In genomic region chr20:3777726-3778629, GRCh38 we compare ENCODE assay signal across 8 cellular contexts. TPM values are rescaled to one million over a fixed set of nuclear protein-coding genes. Genes with fewer than 3 reads are reported as not detected.
A peak's percentile ranks its signal among the peaks of the same experiment; 100 is the strongest.
DNase-seq lines count a peak whose midpoint lies in the region; ATAC-seq and TF ChIP-seq lines count a peak whose summit lies in the region.

No MANE protein-coding gene starts in this region.

- H3K4me1 Mint-ChIP-seq in activated T-helper 1 cell treated with anti-CD3 and anti-CD28 coated beads, Interleukin-12 subunit alpha, Interleukin-12 subunit beta, Interleukin-2, Interleukin-4 antibody, amounts not matched to agents 30 ng/mL and 10 ng/mL and 1 ng/mL, durations not matched to agents 14 hours and 24 hours and 36 hours (ENCODE audit: low read depth), result peaks cover 25% of the 10 kb centered on the region

- H3K4me1 ChIP-seq in DOHH2 (ENCODE audit: control insufficient read depth, low read length) (peaks cover 43% of the 10 kb centered on the region), foreskin keratinocyte (no peaks in the 10 kb centered on the region), neutrophil (ENCODE audit: control insufficient read depth in 1 of 2, insufficient read depth in 1 of 2, low read depth in 1 of 2, low read length in 1 of 2) (peaks cover 53 to 57% of the 10 kb centered on the region in 2 experiments), SJCRH30 (no peaks in the 10 kb centered on the region)

- no peak for TF ChIP-seq CTCF in DOHH2 (IDR thresholded peaks at IDR 0.05; ENCODE audit: low read depth, low read length, poor library complexity, severe bottlenecking)
- TF ChIP-seq CTCF in foreskin keratinocyte (conservative IDR thresholded peaks at IDR 0.05), result peak; percentile 46
- no peak for TF ChIP-seq CTCF in neutrophil (IDR thresholded peaks at IDR 0.05)

- H3K27ac Mint-ChIP-seq in activated T-helper 1 cell treated with anti-CD3 and anti-CD28 coated beads, Interleukin-12 subunit alpha, Interleukin-12 subunit beta, Interleukin-2, Interleukin-4 antibody, amounts not matched to agents 30 ng/mL and 10 ng/mL and 1 ng/mL, durations not matched to agents 14 hours and 24 hours and 36 hours, result no peak overlapping the region

- H3K36me3 Mint-ChIP-seq in activated T-helper 1 cell treated with anti-CD3 and anti-CD28 coated beads, Interleukin-12 subunit alpha, Interleukin-12 subunit beta, Interleukin-2, Interleukin-4 antibody, amounts not matched to agents 30 ng/mL and 10 ng/mL and 1 ng/mL, durations not matched to agents 14 hours and 24 hours and 36 hours (ENCODE audit: low read depth), result no peaks in the 10 kb centered on the region

- peaks cover 7% of the 10 kb centered on the region; the same call in 1 of the 2 replicates for H3F3A ChIP-seq in DOHH2 (ENCODE audit: control insufficient read depth, insufficient read depth)

- H3K9me3 ChIP-seq in DOHH2 (ENCODE audit: control insufficient read depth, insufficient read depth, low read length) (no peaks in the 10 kb centered on the region), neutrophil (no peaks in the 10 kb centered on the region), SJCRH30 (replicated peaks) (no peaks in the 10 kb centered on the region)

- H3K4me3 ChIP-seq in DOHH2 (ENCODE audit: low read length), result peak overlapping the region; percentile 80
- H3K4me3 ChIP-seq in neutrophil (ENCODE audit: low read depth in 1 of 2, low read length in 1 of 2), result peak overlapping the region; percentile 59 to 80
- no peak overlapping the region for H3K4me3 ChIP-seq in SJCRH30

- no peaks in the 10 kb centered on the region; the same call in 1 of the 2 replicates for H3K79me2 ChIP-seq in DOHH2 (ENCODE audit: control insufficient read depth, low read length)

- ATAC-seq in foreskin keratinocyte, result peak; percentile 67
- ATAC-seq in HG02571 (IDR thresholded peaks at IDR 0.05; ENCODE audit: unreplicated experiment), result no peak

- peak overlapping the region; percentile 75 for H3K4me3 Mint-ChIP-seq in activated T-helper 1 cell treated with anti-CD3 and anti-CD28 coated beads, Interleukin-12 subunit alpha, Interleukin-12 subunit beta, Interleukin-2, Interleukin-4 antibody, amounts not matched to agents 30 ng/mL and 10 ng/mL and 1 ng/mL, durations not matched to agents 14 hours and 24 hours and 36 hours

- intact Hi-C loops in activated T-helper 1 cell treated with anti-CD3 and anti-CD28 coated beads, Interleukin-12 subunit alpha, Interleukin-12 subunit beta, Interleukin-2, Interleukin-4 antibody, amounts not matched to agents 30 ng/mL and 10 ng/mL and 1 ng/mL, durations not matched to agents 14 hours and 24 hours and 36 hours (cut with micrococcal nuclease), result loop anchor here (1.0 to 5.0 kb wide), 2 partner anchors 10 to 129 kb away; no protein-coding TSS in a partner anchor

- H3K4me2 ChIP-seq in DOHH2 (ENCODE audit: low read length), result peak overlapping the region; percentile 92

- peaks cover 26% of the 10 kb centered on the region for H3K27me3 Mint-ChIP-seq in activated T-helper 1 cell treated with anti-CD3 and anti-CD28 coated beads, Interleukin-12 subunit alpha, Interleukin-12 subunit beta, Interleukin-2, Interleukin-4 antibody, amounts not matched to agents 30 ng/mL and 10 ng/mL and 1 ng/mL, durations not matched to agents 14 hours and 24 hours and 36 hours (ENCODE audit: insufficient read depth)

- peaks cover 24% of the 10 kb centered on the region for H3K27me3 ChIP-seq in DOHH2 (ENCODE audit: control insufficient read depth, low read length)
- peaks cover 12% of the 10 kb centered on the region for H3K27me3 ChIP-seq in foreskin keratinocyte
- peaks cover 30% of the 10 kb centered on the region for H3K27me3 ChIP-seq in neutrophil
- no peaks in the 10 kb centered on the region for H3K27me3 ChIP-seq in SJCRH30

- H4K20me1 ChIP-seq in DOHH2 (ENCODE audit: control insufficient read depth, insufficient read depth, low read depth, low read length), result no peaks in the 10 kb centered on the region; the same call in 1 of the 2 replicates

- no peaks in the 10 kb centered on the region for H3K36me3 ChIP-seq in DOHH2 (ENCODE audit: control insufficient read depth, low read length)
- H3K36me3 ChIP-seq in neutrophil, result no peaks in the 10 kb centered on the region
- no peaks in the 10 kb centered on the region for H3K36me3 ChIP-seq in SJCRH30

- DNase-seq in NCI-H146 treated with DMSO at 0.1 percent for 48 hours (lab: John Stamatoyannopoulos, UW; ENCODE audit: unreplicated experiment) (peak; percentile 53), foreskin keratinocyte (peak in 1 of 2 donors; percentile 23), SW 1271 (lab: John Stamatoyannopoulos, UW) (no peak), SJCRH30 (no peak)
- DNase-seq in activated T-helper 1 cell treated with anti-CD3 and anti-CD28 coated beads, Interleukin-12 subunit alpha, Interleukin-12 subunit beta, Interleukin-2, Interleukin-4 antibody, amounts not matched to agents 30 ng/mL and 10 ng/mL and 1 ng/mL, durations not matched to agents 14 hours and 24 hours and 36 hours (ENCODE audit: low spot score), result no peak

- peaks cover 8% of the 10 kb centered on the region for H3K9me3 Mint-ChIP-seq in activated T-helper 1 cell treated with anti-CD3 and anti-CD28 coated beads, Interleukin-12 subunit alpha, Interleukin-12 subunit beta, Interleukin-2, Interleukin-4 antibody, amounts not matched to agents 30 ng/mL and 10 ng/mL and 1 ng/mL, durations not matched to agents 14 hours and 24 hours and 36 hours

- no peaks in the 10 kb centered on the region for H3K9me2 ChIP-seq in DOHH2 (replicated peaks; ENCODE audit: control insufficient read depth, low read length)

- H3K27ac ChIP-seq in DOHH2 (ENCODE audit: low read depth, low read length) (no peak overlapping the region), foreskin keratinocyte (no peak overlapping the region), neutrophil (peak overlapping the region; percentile 20), SJCRH30 (no peak overlapping the region)

RNA-seq across cellular contexts. Expression of gene SPEF1, which starts 3.3 kb away (rescaled TPM):
- 0.12 TPM in 1 of 2 replicates, not detected in the other for total RNA-seq in activated T-helper 1 cell treated with anti-CD3 and anti-CD28 coated beads, Interleukin-12 subunit alpha, Interleukin-12 subunit beta, Interleukin-2, Interleukin-4 antibody, amounts not matched to agents 30 ng/mL and 10 ng/mL and 1 ng/mL, durations not matched to agents 14 hours and 24 hours and 36 hours
- 0.14 and 0.17 TPM in 2 replicates for total RNA-seq in foreskin keratinocyte
- polyA plus RNA-seq in foreskin keratinocyte, result 0.14 and 0.16 TPM in 2 replicates
- 0.08 and 0.16 TPM in 2 replicates for total RNA-seq in SJCRH30 (2014; rRNA removed; shearing (Covaris generic))

RNA-seq across cellular contexts. Expression of gene CENPB, which starts 8.6 kb away (rescaled TPM):
- total RNA-seq in activated T-helper 1 cell treated with anti-CD3 and anti-CD28 coated beads, Interleukin-12 subunit alpha, Interleukin-12 subunit beta, Interleukin-2, Interleukin-4 antibody, amounts not matched to agents 30 ng/mL and 10 ng/mL and 1 ng/mL, durations not matched to agents 14 hours and 24 hours and 36 hours, result 72.3 and 80.2 TPM in 2 replicates
- total RNA-seq in foreskin keratinocyte, result 79.5 and 79.9 TPM in 2 replicates
- 67.2 and 68.9 TPM in 2 replicates for polyA plus RNA-seq in foreskin keratinocyte
- total RNA-seq in SJCRH30 (2014; rRNA removed; shearing (Covaris generic)), result 34.6 and 36.7 TPM in 2 replicates

RNA-seq across cellular contexts. Expression of gene ADISSP, which starts 10.4 kb away (rescaled TPM):
- total RNA-seq in activated T-helper 1 cell treated with anti-CD3 and anti-CD28 coated beads, Interleukin-12 subunit alpha, Interleukin-12 subunit beta, Interleukin-2, Interleukin-4 antibody, amounts not matched to agents 30 ng/mL and 10 ng/mL and 1 ng/mL, durations not matched to agents 14 hours and 24 hours and 36 hours, result 55.5 and 64.6 TPM in 2 replicates
- total RNA-seq in foreskin keratinocyte, result 77.4 and 81.3 TPM in 2 replicates
- polyA plus RNA-seq in foreskin keratinocyte, result 93.0 and 100 TPM in 2 replicates
- total RNA-seq in SJCRH30 (2014; rRNA removed; shearing (Covaris generic)), result 44.9 and 51.3 TPM in 2 replicates

RNA-seq across cellular contexts. Expression of gene CDC25B, which starts 18.1 kb away (rescaled TPM):
- total RNA-seq in activated T-helper 1 cell treated with anti-CD3 and anti-CD28 coated beads, Interleukin-12 subunit alpha, Interleukin-12 subunit beta, Interleukin-2, Interleukin-4 antibody, amounts not matched to agents 30 ng/mL and 10 ng/mL and 1 ng/mL, durations not matched to agents 14 hours and 24 hours and 36 hours, result 71.7 and 76.2 TPM in 2 replicates
- total RNA-seq in foreskin keratinocyte, result 58.4 and 69.9 TPM in 2 replicates
- 47.5 and 64.1 TPM in 2 replicates for polyA plus RNA-seq in foreskin keratinocyte
- total RNA-seq in SJCRH30 (2014; rRNA removed; shearing (Covaris generic)), result 75.1 and 78.8 TPM in 2 replicates

RNA-seq across cellular contexts. Expression of gene AP5S1, which starts 42.4 kb away (rescaled TPM):
- total RNA-seq in activated T-helper 1 cell treated with anti-CD3 and anti-CD28 coated beads, Interleukin-12 subunit alpha, Interleukin-12 subunit beta, Interleukin-2, Interleukin-4 antibody, amounts not matched to agents 30 ng/mL and 10 ng/mL and 1 ng/mL, durations not matched to agents 14 hours and 24 hours and 36 hours, result 14.9 and 15.0 TPM in 2 replicates
- 11.9 and 12.5 TPM in 2 replicates for total RNA-seq in foreskin keratinocyte
- 10.2 and 10.8 TPM in 2 replicates for polyA plus RNA-seq in foreskin keratinocyte
- 8.9 and 9.4 TPM in 2 replicates for total RNA-seq in SJCRH30 (2014; rRNA removed; shearing (Covaris generic))
